1 cellular context compared by ENCODE assay signal in genomic region chr20:855466-856360, GRCh38.
TF ChIP-seq lines count a peak whose summit lies in the region.

No MANE protein-coding gene starts in this region.

TF ChIP-seq in H1, 55 proteins besides CTCF, POLR2A, EP300 and RAD21:
- TF ChIP-seq SP1 (IDR thresholded peaks at IDR 0.05; ENCODE audit: low read depth, low read length): no peak
- TF ChIP-seq POLR2AphosphoS5 (IDR thresholded peaks at IDR 0.05; ENCODE audit: low read depth, low read length): no peak
- no peak for TF ChIP-seq SUZ12 (IDR thresholded peaks at IDR 0.05; ENCODE audit: low read length)
- no peak for TF ChIP-seq SIN3A (conservative IDR thresholded peaks at IDR 0.05 in 1 of 2, IDR thresholded peaks at IDR 0.05 in 1 of 2; ENCODE audit: low read depth in 1 of 2, low read length in 2 of 2)
- TF ChIP-seq RBBP5 (IDR thresholded peaks at IDR 0.05; ENCODE audit: borderline replicate concordance, low read depth, low read length): no peak
- TF ChIP-seq RFX5 (IDR thresholded peaks at IDR 0.05; ENCODE audit: borderline replicate concordance, low read depth, low read length): no peak
- no peak for TF ChIP-seq NRF1 (IDR thresholded peaks at IDR 0.05; ENCODE audit: low read depth, low read length)
- TF ChIP-seq CTBP2 (IDR thresholded peaks at IDR 0.05; ENCODE audit: borderline replicate concordance, insufficient read depth, insufficient read length, low read length): no peak
- TF ChIP-seq KDM4A (IDR thresholded peaks at IDR 0.05; ENCODE audit: low read depth, low read length, severe bottlenecking): no peak
